1 cellular context compared by ENCODE assay signal in genomic region chr11:11798586-11799438, GRCh38.
TF ChIP-seq lines count a peak whose summit lies in the region.

No MANE protein-coding gene starts in this region.

TF ChIP-seq in GM23338, 12 proteins besides CTCF, POLR2A, EP300 and RAD21 (continued from another document):
- TF ChIP-seq, protein P1, sequence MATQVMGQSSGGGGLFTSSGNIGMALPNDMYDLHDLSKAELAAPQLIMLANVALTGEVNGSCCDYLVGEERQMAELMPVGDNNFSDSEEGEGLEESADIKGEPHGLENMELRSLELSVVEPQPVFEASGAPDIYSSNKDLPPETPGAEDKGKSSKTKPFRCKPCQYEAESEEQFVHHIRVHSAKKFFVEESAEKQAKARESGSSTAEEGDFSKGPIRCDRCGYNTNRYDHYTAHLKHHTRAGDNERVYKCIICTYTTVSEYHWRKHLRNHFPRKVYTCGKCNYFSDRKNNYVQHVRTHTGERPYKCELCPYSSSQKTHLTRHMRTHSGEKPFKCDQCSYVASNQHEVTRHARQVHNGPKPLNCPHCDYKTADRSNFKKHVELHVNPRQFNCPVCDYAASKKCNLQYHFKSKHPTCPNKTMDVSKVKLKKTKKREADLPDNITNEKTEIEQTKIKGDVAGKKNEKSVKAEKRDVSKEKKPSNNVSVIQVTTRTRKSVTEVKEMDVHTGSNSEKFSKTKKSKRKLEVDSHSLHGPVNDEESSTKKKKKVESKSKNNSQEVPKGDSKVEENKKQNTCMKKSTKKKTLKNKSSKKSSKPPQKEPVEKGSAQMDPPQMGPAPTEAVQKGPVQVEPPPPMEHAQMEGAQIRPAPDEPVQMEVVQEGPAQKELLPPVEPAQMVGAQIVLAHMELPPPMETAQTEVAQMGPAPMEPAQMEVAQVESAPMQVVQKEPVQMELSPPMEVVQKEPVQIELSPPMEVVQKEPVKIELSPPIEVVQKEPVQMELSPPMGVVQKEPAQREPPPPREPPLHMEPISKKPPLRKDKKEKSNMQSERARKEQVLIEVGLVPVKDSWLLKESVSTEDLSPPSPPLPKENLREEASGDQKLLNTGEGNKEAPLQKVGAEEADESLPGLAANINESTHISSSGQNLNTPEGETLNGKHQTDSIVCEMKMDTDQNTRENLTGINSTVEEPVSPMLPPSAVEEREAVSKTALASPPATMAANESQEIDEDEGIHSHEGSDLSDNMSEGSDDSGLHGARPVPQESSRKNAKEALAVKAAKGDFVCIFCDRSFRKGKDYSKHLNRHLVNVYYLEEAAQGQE (IDR thresholded peaks at IDR 0.05; ENCODE audit: unreplicated experiment) = no peak
- TF ChIP-seq ZNF331 (CRISPR knock-in tag; IDR thresholded peaks at IDR 0.05; ENCODE audit: low read depth) (no peak), ETS1 (IDR thresholded peaks at IDR 0.05) (no peak)
